Comparison of ENCODE assay signal across 9 cellular contexts in genomic region chr22:40512426-40513136, GRCh38.
DNase-seq lines count a peak whose midpoint lies in the region; ATAC-seq, FAIRE-seq and TF ChIP-seq lines count a peak whose summit lies in the region.
"Had no signal": no experiment of that assay in that cellular context is flagged by ENCODE, and none has a peak within 500 bp of the region (broad histone marks: within the 10 kb centered on the region; RNA-seq: fewer than 3 reads in every experiment).

No MANE protein-coding gene starts in this region.

- peaks cover 0 to 19% (median 3%) of the 10 kb centered on the region in 3 donors for H3K36me3 Mint-ChIP-seq in naive thymus-derived CD8-positive, alpha-beta T cell

- no peak for ATAC-seq in naive thymus-derived CD8-positive, alpha-beta T cell
- no peak for ATAC-seq in GM21381 (IDR thresholded peaks at IDR 0.05; ENCODE audit: unreplicated experiment)

- peak; percentile 32 for FAIRE-seq in kidney (lab: Jason Lieb, UNC)

- no peaks in the 10 kb centered on the region for H3K9me3 ChIP-seq in kidney (ENCODE audit: control insufficient read depth in 1 of 2, low read length in 2 of 2)

- DNase-seq in HS-5 (ENCODE audit: low read depth), result peak; percentile 98
- peak; percentile 99 for DNase-seq in astrocyte of the cerebellum (ENCODE audit: low read depth)
- no peak for DNase-seq in kidney
- peak; percentile 45 for DNase-seq in superior temporal gyrus (ENCODE audit: extremely low spot score)
- no peak for DNase-seq in naive thymus-derived CD8-positive, alpha-beta T cell
- no peak for DNase-seq in NCI-H1417 treated with DMSO at 0.1 percent for 48 hours (lab: John Stamatoyannopoulos, UW)
- DNase-seq in UCSD-AML1 (lab: John Stamatoyannopoulos, UW; ENCODE audit: unreplicated experiment), result no peak
- DNase-seq: MM.1S had no signal

- in situ Hi-C loops in astrocyte of the cerebellum (cut with HindIII; ENCODE audit: low sequenced_read_pairs), result no loop called here

- POLR2A ChIA-PET in naive thymus-derived CD8-positive, alpha-beta T cell (lab: Charles Lee), result interaction anchor here (1.0 kb wide), 1 partner anchor 49 kb away, joined by 3 read pairs; no protein-coding TSS in a partner anchor

- H3K4me3 ChIP-seq in astrocyte of the cerebellum (ENCODE audit: low read depth, low read length) (no peak overlapping the region), kidney (ENCODE audit: low read length in 2 of 2) (no peak overlapping the region)

- peaks cover 22 to 26% of the 10 kb centered on the region in 2 donors for H3K4me1 ChIP-seq in kidney (ENCODE audit: control insufficient read depth in 1 of 2, insufficient read depth in 1 of 2, low read depth in 1 of 2, low read length in 2 of 2)

- H3K4me1 Mint-ChIP-seq in naive thymus-derived CD8-positive, alpha-beta T cell, result peaks cover 15 to 34% (median 32%) of the 10 kb centered on the region in 4 donors

- H3K27me3 Mint-ChIP-seq in naive thymus-derived CD8-positive, alpha-beta T cell, result no peaks in the 10 kb centered on the region

- H3K9ac ChIP-seq in kidney (ENCODE audit: low read length in 2 of 2), result no peak overlapping the region

- H3K27ac Mint-ChIP-seq in naive thymus-derived CD8-positive, alpha-beta T cell, result no peak overlapping the region

- H3K4me3 Mint-ChIP-seq in naive thymus-derived CD8-positive, alpha-beta T cell, result no peak overlapping the region

- no peaks in the 10 kb centered on the region for H3K36me3 ChIP-seq in kidney (ENCODE audit: control insufficient read depth in 1 of 2, insufficient read depth in 2 of 2, low read length in 2 of 2)

- TF ChIP-seq CTCF in astrocyte of the cerebellum (IDR thresholded peaks at IDR 0.05; ENCODE audit: low read depth, low read length, missing control alignments) (no peak), kidney (IDR thresholded peaks at IDR 0.05; ENCODE audit: borderline replicate concordance, extremely low read depth, insufficient read depth) (no peak)

- intact Hi-C loops in kidney (cut with DNase I), result no loop called here

- H3K27ac ChIP-seq in kidney (ENCODE audit: low read depth in 2 of 2, low read length in 2 of 2), result peak overlapping the region; percentile 49 to 79

- no peaks in the 10 kb centered on the region for H3K9me3 Mint-ChIP-seq in naive thymus-derived CD8-positive, alpha-beta T cell

Comparison
In these comparisons a context has a peak if more than half of its experiments do, and no peak if none do; other contexts are left out.
1. DNase-seq: peak in HS-5 (single experiment), astrocyte of the cerebellum (single experiment) and superior temporal gyrus (single experiment); none in kidney (single experiment), naive thymus-derived CD8-positive, alpha-beta T cell (0 of 10), NCI-H1417 treated with DMSO at 0.1 percent for 48 hours (single experiment) and UCSD-AML1 (single experiment).